In the genomic region with DNA sequence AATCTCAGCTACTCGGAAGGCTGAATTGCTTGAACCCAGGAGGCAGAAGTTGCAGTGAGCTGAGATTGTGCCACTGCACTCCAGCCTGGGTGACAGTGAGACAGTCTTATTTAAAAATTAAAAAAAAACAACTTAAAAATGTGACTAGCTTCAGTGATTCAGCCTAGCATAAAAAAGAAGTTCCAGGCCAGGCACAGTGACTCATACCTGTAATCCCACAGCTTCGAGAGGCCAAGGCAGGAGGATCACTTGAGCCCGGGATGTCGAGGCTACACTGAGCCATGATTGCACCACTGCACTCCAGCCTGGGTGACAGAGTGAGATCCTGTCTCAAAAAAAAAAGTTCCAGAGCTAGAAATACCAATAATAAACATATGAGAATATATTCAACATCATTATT, we compare ENCODE assay signal across 9 cellular contexts. TPM values are rescaled to one million over a fixed set of nuclear protein-coding genes. Genes with fewer than 3 reads are reported as not detected.
"Had no signal": no experiment of that assay in that cellular context is flagged by ENCODE, and none has a peak within 500 bp of the region (broad histone marks: within the 10 kb centered on the region; RNA-seq: fewer than 3 reads in every experiment).

No MANE protein-coding gene starts in this region.

RNA-seq across cellular contexts. Expression of a gene that starts 13.2 kb away (rescaled TPM):
- total RNA-seq: activated CD4-positive, alpha-beta memory T cell treated with anti-CD3 and anti-CD28 coated beads for 36 hours; activated naive CD4-positive, alpha-beta T cell treated with anti-CD3 and anti-CD28 coated beads for 36 hours; activated naive CD4-positive, alpha-beta T cell treated with anti-CD3 and anti-CD28 coated beads, Interleukin-2, amount 50 U/mL, for 72 hours; activated T-cell treated with anti-CD3 and anti-CD28 coated beads, Interleukin-2, amount 50 U/mL, for 4 hours; activated T-helper 1 cell treated with anti-CD3 and anti-CD28 coated beads, Interleukin-12 subunit alpha, Interleukin-12 subunit beta, Interleukin-2, Interleukin-4 antibody, amounts not matched to agents 30 ng/mL and 10 ng/mL and 1 ng/mL, durations not matched to agents 14 hours and 24 hours and 36 hours; cardiac muscle cell; OCI-LY7; T-cell; T-helper 17 cell had no signal
- polyA plus RNA-seq: cardiac muscle cell had no signal
